8 cellular contexts compared by ENCODE assay signal in genomic region chr7:149090397-149091195, GRCh38. TPM values are rescaled to one million over a fixed set of nuclear protein-coding genes. Genes with fewer than 3 reads are reported as not detected.
DNase-seq lines count a peak whose midpoint lies in the region; ATAC-seq and TF ChIP-seq lines count a peak whose summit lies in the region.

A gene with protein sequence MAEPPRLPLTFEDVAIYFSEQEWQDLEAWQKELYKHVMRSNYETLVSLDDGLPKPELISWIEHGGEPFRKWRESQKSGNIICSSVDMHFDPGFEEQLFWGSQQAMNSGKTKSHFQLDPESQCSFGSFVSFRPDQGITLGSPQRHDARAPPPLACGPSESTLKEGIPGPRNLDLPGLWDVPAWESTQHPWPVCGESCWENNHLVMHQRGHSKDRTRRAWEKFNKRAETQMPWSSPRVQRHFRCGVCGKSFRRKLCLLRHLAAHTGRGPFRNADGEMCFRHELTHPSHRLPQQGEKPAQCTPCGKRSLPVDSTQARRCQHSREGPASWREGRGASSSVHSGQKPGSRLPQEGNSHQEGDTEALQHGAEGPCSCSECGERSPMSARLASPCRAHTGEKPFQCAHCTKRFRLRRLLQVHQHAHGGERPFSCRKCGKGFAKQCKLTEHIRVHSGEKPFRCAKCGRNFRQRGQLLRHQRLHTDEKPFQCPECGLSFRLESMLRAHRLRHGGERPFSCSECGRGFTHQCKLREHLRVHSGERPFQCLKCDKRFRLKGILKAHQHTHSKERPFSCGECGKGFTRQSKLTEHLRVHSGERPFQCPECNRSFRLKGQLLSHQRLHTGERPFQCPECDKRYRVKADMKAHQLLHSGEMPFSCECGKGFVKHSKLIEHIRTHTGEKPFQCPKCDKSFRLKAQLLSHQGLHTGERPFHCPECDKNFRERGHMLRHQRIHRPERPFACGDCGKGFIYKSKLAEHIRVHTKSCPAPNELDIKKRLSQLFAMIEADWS (minus strand): TSS chr7:149090718. CDS start chr7:149090640, 78 bp downstream.

- peaks cover 10% of the 10 kb centered on the region for H3K36me3 Mint-ChIP-seq in CD4-positive, CD25-positive, alpha-beta regulatory T cell

- no peaks in the 10 kb centered on the region for H3K36me3 ChIP-seq in CD4-positive, CD25-positive, alpha-beta regulatory T cell (ENCODE audit: control insufficient read depth, insufficient read depth, low read length)
- no peaks in the 10 kb centered on the region for H3K36me3 ChIP-seq in lower lobe of right lung

- H3K4me3 ChIP-seq in CD4-positive, CD25-positive, alpha-beta regulatory T cell (ENCODE audit: low read depth, low read length), result peak within 1 kb of the TSS; percentile 94
- H3K4me3 ChIP-seq in lower lobe of right lung, result peak within 1 kb of the TSS; percentile 94

- peak within 1 kb of the TSS; percentile 89 to 100 (median 98) for H3K4me3 Mint-ChIP-seq in CD4-positive, CD25-positive, alpha-beta regulatory T cell

- TF ChIP-seq CTCF in lower lobe of right lung (IDR thresholded peaks at IDR 0.05), result peak; percentile 90

- H3K4me1 ChIP-seq in CD4-positive, CD25-positive, alpha-beta regulatory T cell (ENCODE audit: control insufficient read depth, insufficient read depth, low read length, poor library complexity, severe bottlenecking), result peaks cover 9% of the 10 kb centered on the region
- peaks cover 20% of the 10 kb centered on the region for H3K4me1 ChIP-seq in lower lobe of right lung

- H3K27me3 ChIP-seq in CD4-positive, CD25-positive, alpha-beta regulatory T cell (ENCODE audit: control insufficient read depth, insufficient read depth, low read length), result no peaks in the 10 kb centered on the region
- H3K27me3 ChIP-seq in lower lobe of right lung (ENCODE audit: low read depth), result no peaks in the 10 kb centered on the region

- peak within 1 kb of the TSS; percentile 99 to 100 (median 99) for H3K27ac Mint-ChIP-seq in CD4-positive, CD25-positive, alpha-beta regulatory T cell

- DNase-seq in CD4-positive, CD25-positive, alpha-beta regulatory T cell, result peak; percentile 87 to 94 (median 91)
- DNase-seq in NCI-H748 (lab: John Stamatoyannopoulos, UW; ENCODE audit: unreplicated experiment) (peak; percentile 93), dermis microvascular lymphatic vessel endothelial cell (ENCODE audit: low read depth in 2 of 2) (peak; percentile 65 to 92), lower lobe of right lung (peak; percentile 92)
- peak; percentile 87 to 88 for DNase-seq in activated CD4-positive, alpha-beta T cell treated with anti-CD3 and anti-CD28 coated beads, Interleukin-2, amount 50 U/mL, for 24 hours (ENCODE audit: low read depth in 1 of 2, low spot score in 1 of 2)
- peak; percentile 79 to 92 (median 88) for DNase-seq in stimulated activated CD4-positive, alpha-beta T cell treated with anti-CD3 and anti-CD28 coated beads, TNF-alpha, amount 100 ng/mL, for 1 hour (ENCODE audit: low read depth in 3 of 3, low spot score in 1 of 3)

- intact Hi-C loops in lower lobe of right lung (cut with DNase I), result loop anchor here (10.0 kb wide), 1 partner anchor 86 kb away; no protein-coding TSS in a partner anchor

- ATAC-seq in CD4-positive, CD25-positive, alpha-beta regulatory T cell (ENCODE audit: low read depth in 2 of 2), result peak; percentile 88 to 92
- ATAC-seq in GM19372 (IDR thresholded peaks at IDR 0.05; ENCODE audit: low read depth, unreplicated experiment) (peak; percentile 78), HG03521 (IDR thresholded peaks at IDR 0.05; ENCODE audit: unreplicated experiment) (peak; percentile 83), lower lobe of right lung (peak; percentile 98 to 99)

- no peaks in the 10 kb centered on the region for H3K9me3 ChIP-seq in CD4-positive, CD25-positive, alpha-beta regulatory T cell (ENCODE audit: control insufficient read depth in 2 of 2, low read length in 2 of 2)
- no peaks in the 10 kb centered on the region for H3K9me3 ChIP-seq in lower lobe of right lung

- H3K27ac ChIP-seq in CD4-positive, CD25-positive, alpha-beta regulatory T cell (ENCODE audit: insufficient read depth, low read length, poor library complexity, severe bottlenecking), result peak within 1 kb of the TSS; percentile 89
- peak within 1 kb of the TSS; percentile 98 for H3K27ac ChIP-seq in lower lobe of right lung

- H3K9me3 Mint-ChIP-seq in CD4-positive, CD25-positive, alpha-beta regulatory T cell, result peaks cover 0 to 3% (median 0%) of the 10 kb centered on the region in 7 donors

- H3K4me1 Mint-ChIP-seq in CD4-positive, CD25-positive, alpha-beta regulatory T cell, result peaks cover 4 to 43% (median 24%) of the 10 kb centered on the region in 4 donors

- H3K27me3 Mint-ChIP-seq in CD4-positive, CD25-positive, alpha-beta regulatory T cell, result no peaks in the 10 kb centered on the region

RNA-seq across cellular contexts. Expression of the gene that starts here (rescaled TPM):
- total RNA-seq in CD4-positive, CD25-positive, alpha-beta regulatory T cell, result 6.3 TPM
- polyA plus RNA-seq in CD4-positive, CD25-positive, alpha-beta regulatory T cell, result 1 to 10 TPM; 1.5 to 9.9 (median 6.0) TPM
- total RNA-seq in dermis microvascular lymphatic vessel endothelial cell (4.9 and 7.3 TPM in 2 replicates), lower lobe of right lung (5.4 TPM)

Comparison
In these comparisons a context has a peak if more than half of its experiments do, and no peak if none do; other contexts are left out.
1. Peak in every context shown above with its lines: DNase-seq, ATAC-seq, H3K4me3 ChIP-seq and H3K27ac ChIP-seq.